Comparison of ENCODE assay signal across 19 cellular contexts in genomic region chr13:31000889-31001288, GRCh38.
"Had no signal": no experiment of that assay in that cellular context is flagged by ENCODE, and none has a peak within 500 bp of the region (broad histone marks: within the 10 kb centered on the region; RNA-seq: fewer than 3 reads in every experiment).

No MANE protein-coding gene starts in this region.

- H3K27ac Mint-ChIP-seq: naive thymus-derived CD8-positive, alpha-beta T cell; type B pancreatic cell had no signal

- H3K36me3 Mint-ChIP-seq: naive thymus-derived CD8-positive, alpha-beta T cell; type B pancreatic cell had no signal

- ATAC-seq: gastroesophageal sphincter; left lobe of liver; mucosa of descending colon; naive thymus-derived CD8-positive, alpha-beta T cell had no signal

- H3K4me3 Mint-ChIP-seq: naive thymus-derived CD8-positive, alpha-beta T cell; type B pancreatic cell had no signal

- H3K27me3 ChIP-seq: colonic mucosa, gastroesophageal sphincter, right atrium auricular region, sigmoid colon had no signal

- FAIRE-seq: urothelium cell line had no signal

- H3K27ac ChIP-seq: colonic mucosa, gastroesophageal sphincter, neutrophil, right atrium auricular region, sigmoid colon, skin epidermis, stomach, thoracic aorta had no signal

- H3K4me1 Mint-ChIP-seq: naive thymus-derived CD8-positive, alpha-beta T cell had no signal

- H3K4me1 ChIP-seq: colonic mucosa, right atrium auricular region had no signal

- H3K9me3 Mint-ChIP-seq: naive thymus-derived CD8-positive, alpha-beta T cell; type B pancreatic cell had no signal

- H3K9me3 ChIP-seq: colonic mucosa, gastroesophageal sphincter, mucosa of descending colon, neutrophil, right atrium auricular region, sigmoid colon, stomach, thoracic aorta had no signal

- H3K36me3 ChIP-seq: colonic mucosa, gastroesophageal sphincter, neutrophil, right atrium auricular region, sigmoid colon, stomach, thoracic aorta had no signal

- DNase-seq: colonic mucosa; dermis blood vessel endothelial cell; foreskin fibroblast; glutamatergic neuron; mammary epithelial cell; mucosa of descending colon; naive thymus-derived CD8-positive, alpha-beta T cell; sigmoid colon; stimulated activated naive CD4-positive, alpha-beta T cell; stomach; substantia nigra had no signal

- H3K4me3 ChIP-seq: colonic mucosa, gastroesophageal sphincter, mucosa of descending colon, right atrium auricular region, sigmoid colon, skin epidermis, stomach, thoracic aorta had no signal
